ENCODE assay signal across 2 cellular contexts in the genomic region with DNA sequence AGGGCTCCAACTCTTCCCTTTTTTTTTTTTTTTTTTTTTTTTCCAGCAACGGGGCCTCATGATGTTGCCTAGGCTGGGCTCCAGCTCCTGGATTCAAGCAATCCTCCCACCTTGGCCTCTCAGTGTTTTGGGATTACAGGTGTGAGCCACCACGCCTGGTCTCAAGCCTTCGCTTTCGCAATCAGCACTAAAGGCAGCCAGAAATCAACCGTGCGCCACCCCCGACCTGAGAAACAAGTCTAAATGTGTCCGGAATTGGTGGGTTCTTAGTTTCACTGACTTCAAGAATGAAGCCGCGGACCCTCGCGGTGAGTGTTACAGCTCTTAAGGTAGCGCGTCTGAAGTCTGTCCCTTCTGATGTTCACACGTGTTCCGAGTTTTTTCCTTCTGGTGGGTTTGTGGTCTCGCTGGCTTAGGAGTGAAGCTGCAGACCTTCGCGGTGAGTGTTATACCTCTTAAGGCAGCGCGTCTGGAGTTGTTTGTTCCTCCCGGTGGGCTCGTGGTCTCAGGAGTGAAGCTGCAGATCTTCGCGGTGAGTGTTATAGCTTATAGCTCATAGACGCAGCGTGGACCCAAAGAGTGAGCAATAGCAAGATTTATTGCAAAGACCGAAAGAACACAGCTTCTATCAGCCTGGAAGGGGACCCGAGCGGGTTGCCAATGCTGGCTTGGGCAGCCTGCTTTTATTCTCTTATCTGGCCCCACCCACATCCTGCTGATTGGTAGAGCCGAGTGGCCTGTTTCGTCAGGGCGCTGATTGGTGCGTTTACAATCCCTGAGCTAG.
TF ChIP-seq lines count a peak whose summit lies in the region.

No MANE protein-coding gene starts in this region.

TF ChIP-seq in Ishikawa, 13 proteins besides CTCF, POLR2A, EP300 and RAD21:
- TF ChIP-seq CEBPB (IDR thresholded peaks at IDR 0.05), result peak; percentile 43; the same call in 1 of the 2 replicates

TF ChIP-seq in HepG2, 621 proteins besides CTCF, POLR2A, EP300 and RAD21:
- 0 out of 2 replicates have a peak, but pooled peaks have one; percentile 20 for TF ChIP-seq NFYC (CRISPR knock-in tag; IDR thresholded peaks at IDR 0.05)
- peak; percentile 38; the same call in 1 of the 2 replicates for TF ChIP-seq CEBPB (IDR thresholded peaks at IDR 0.05; ENCODE audit: borderline replicate concordance, low read depth, low read length)
- 0 out of 2 replicates have a peak, but pooled peaks have one; percentile 38 for TF ChIP-seq NFYB (CRISPR knock-in tag; IDR thresholded peaks at IDR 0.05)
